8 cellular contexts compared by ENCODE assay signal in the genomic region with DNA sequence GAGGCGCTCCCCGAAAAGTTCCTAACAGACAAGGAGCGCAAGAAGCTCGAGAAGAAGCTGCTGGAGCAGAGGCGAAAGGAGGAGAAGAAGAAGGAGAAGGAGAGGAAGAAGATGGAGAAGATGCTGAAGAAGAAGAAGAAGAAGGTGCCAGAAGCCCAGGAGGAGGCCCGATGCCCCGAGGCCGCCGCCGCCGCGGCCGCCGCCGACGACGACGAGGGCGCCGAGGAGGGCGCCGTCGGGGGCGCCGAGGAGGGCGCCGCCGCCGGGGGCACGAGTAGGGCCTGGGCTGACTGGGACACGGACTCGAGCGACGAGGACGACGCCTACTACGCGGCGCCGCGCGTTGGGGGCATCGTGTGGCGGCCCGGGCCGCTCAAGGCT. TPM values are rescaled to one million over a fixed set of nuclear protein-coding genes. Genes with fewer than 3 reads are reported as not detected.
DNase-seq lines count a peak whose midpoint lies in the region; ATAC-seq and TF ChIP-seq lines count a peak whose summit lies in the region.

No MANE protein-coding gene starts in this region.

- peaks cover 14% of the 10 kb centered on the region for H3F3A ChIP-seq in SK-N-SH (replicated peaks; ENCODE audit: insufficient read depth)

- TF ChIP-seq EP300 in SK-N-SH (IDR thresholded peaks at IDR 0.05; ENCODE audit: borderline replicate concordance in 1 of 2, low read depth in 1 of 2, low read length in 1 of 2) = no peak

- H3K27me3 Mint-ChIP-seq in activated naive CD8-positive, alpha-beta T cell = no peaks in the 10 kb centered on the region

- peaks cover 44% of the 10 kb centered on the region for H3K79me2 ChIP-seq in SK-N-SH (ENCODE audit: insufficient read depth)

- no peaks in the 10 kb centered on the region for H3K36me3 Mint-ChIP-seq in activated naive CD8-positive, alpha-beta T cell

- no peak for TF ChIP-seq CTCF in SK-N-SH (IDR thresholded peaks at IDR 0.05)

- peak overlapping the region; percentile 92 for H3K4me3 Mint-ChIP-seq in activated naive CD8-positive, alpha-beta T cell

- H3K27ac Mint-ChIP-seq in activated naive CD8-positive, alpha-beta T cell = peak overlapping the region; percentile 94

- peak overlapping the region; percentile 81; the same call in 1 of the 2 replicates for H2AFZ ChIP-seq in SK-N-SH (ENCODE audit: low read depth)

- CTCF ChIA-PET in SK-N-SH (lab: Yijun Ruan, JAX) = interaction anchor here (0.9 to 1.1 kb wide), 3 partner anchors 12 to 332 kb away, joined by 3 to 4 read pairs (median 3); a partner anchor contains a TSS

- H4K20me1 ChIP-seq in SK-N-SH (ENCODE audit: insufficient read depth) = peaks cover 24% of the 10 kb centered on the region

- H3K4me1 Mint-ChIP-seq in activated naive CD8-positive, alpha-beta T cell (ENCODE audit: low read depth) = peaks cover 36% of the 10 kb centered on the region

- peak overlapping the region; percentile 82 for H3K4me2 ChIP-seq in SK-N-SH

- ATAC-seq in SK-N-SH treated with all-trans-retinoic acid at 6 μM for 48 hours = no peak

- peak overlapping the region; percentile 68 for H3K9ac ChIP-seq in SK-N-SH
- peak overlapping the region; percentile 74; the same call in 1 of the 2 replicates for H3K9ac ChIP-seq in iPS-20b (ENCODE audit: low read depth, low read length)

- H3K27me3 ChIP-seq in SK-N-SH (ENCODE audit: insufficient read depth) (no peaks in the 10 kb centered on the region), iPS-20b (ENCODE audit: insufficient read depth, low read length) (peaks cover 7% of the 10 kb centered on the region; the same call in 1 of the 2 replicates)

- H3K4me1 ChIP-seq in SK-N-SH (ENCODE audit: control insufficient read depth in 1 of 2, insufficient read depth in 2 of 2, low read depth in 1 of 2, low read length in 1 of 2) (peaks cover 12 to 20% of the 10 kb centered on the region in 2 experiments; a peak in 3 of 4 replicates), iPS-20b (ENCODE audit: insufficient read depth, low read length) (peaks cover 20% of the 10 kb centered on the region)

- POLR2A ChIA-PET in SK-N-SH (lab: Yijun Ruan, JAX) = interaction anchor here (0.8 to 0.9 kb wide), 2 partner anchors 10 to 15 kb away, joined by 3 to 5 read pairs; no protein-coding TSS in a partner anchor

- H3K4me3 ChIP-seq in SK-N-SH (ENCODE audit: low read depth in 2 of 2, low read length in 1 of 2) (peak overlapping the region; percentile 69 to 71), iPS-20b (ENCODE audit: low read length) (peak overlapping the region; percentile 68; the same call in 1 of the 2 replicates)

- TF ChIP-seq RAD21 in SK-N-SH (IDR thresholded peaks at IDR 0.05; ENCODE audit: low read length) = no peak

- H3K36me3 ChIP-seq in SK-N-SH (replicated peaks in 1 of 2; ENCODE audit: control insufficient read depth in 1 of 2, insufficient read depth in 2 of 2, low read length in 1 of 2) (peaks cover 4 to 10% of the 10 kb centered on the region in 2 experiments), iPS-20b (ENCODE audit: insufficient read depth, low read depth, low read length) (peaks cover 20% of the 10 kb centered on the region)

- DNase-seq in SK-N-SH (no peak), hypothalamus (lab: John Stamatoyannopoulos, UW) (no peak), LoVo (ENCODE audit: low spot score) (no peak), NCI-H2196 treated with DMSO at 0.1 percent for 48 hours (lab: John Stamatoyannopoulos, UW; ENCODE audit: unreplicated experiment) (no peak)

- 59% methylated on average over 30 of the region's 46 CpGs for WGBS in SK-N-SH (ENCODE audit: low lambda C conversion rate)

- H3K9me3 ChIP-seq in SK-N-SH (no peaks in the 10 kb centered on the region), iPS-20b (ENCODE audit: insufficient read depth, low read depth, low read length) (peaks cover 2% of the 10 kb centered on the region; the same call in 1 of the 2 replicates)

- peak overlapping the region; percentile 93 to 97 for H3K27ac ChIP-seq in SK-N-SH (ENCODE audit: low read depth in 2 of 2, low read length in 1 of 2)
- no peak overlapping the region for H3K27ac ChIP-seq in iPS-20b (ENCODE audit: low read length)
- H3K27ac ChIP-seq in temporal lobe (ENCODE audit: low read depth, low read length) = peak overlapping the region; percentile 71

- no peaks in the 10 kb centered on the region for H3K9me3 Mint-ChIP-seq in activated naive CD8-positive, alpha-beta T cell (ENCODE audit: low read depth)

- no peaks in the 10 kb centered on the region for H3K9me2 ChIP-seq in SK-N-SH

TF ChIP-seq in SK-N-SH, 30 proteins besides CTCF, POLR2A, EP300 and RAD21:
- TF ChIP-seq NFIC (IDR thresholded peaks at IDR 0.05; ENCODE audit: borderline replicate concordance) (no peak), GATA2 (CRISPR knock-in tag; IDR thresholded peaks at IDR 0.05) (no peak), RFX5 (IDR thresholded peaks at IDR 0.05; ENCODE audit: low read length) (no peak), MXI1 (IDR thresholded peaks at IDR 0.05; ENCODE audit: low read depth, low read length) (no peak)
- TF ChIP-seq, protein P1, sequence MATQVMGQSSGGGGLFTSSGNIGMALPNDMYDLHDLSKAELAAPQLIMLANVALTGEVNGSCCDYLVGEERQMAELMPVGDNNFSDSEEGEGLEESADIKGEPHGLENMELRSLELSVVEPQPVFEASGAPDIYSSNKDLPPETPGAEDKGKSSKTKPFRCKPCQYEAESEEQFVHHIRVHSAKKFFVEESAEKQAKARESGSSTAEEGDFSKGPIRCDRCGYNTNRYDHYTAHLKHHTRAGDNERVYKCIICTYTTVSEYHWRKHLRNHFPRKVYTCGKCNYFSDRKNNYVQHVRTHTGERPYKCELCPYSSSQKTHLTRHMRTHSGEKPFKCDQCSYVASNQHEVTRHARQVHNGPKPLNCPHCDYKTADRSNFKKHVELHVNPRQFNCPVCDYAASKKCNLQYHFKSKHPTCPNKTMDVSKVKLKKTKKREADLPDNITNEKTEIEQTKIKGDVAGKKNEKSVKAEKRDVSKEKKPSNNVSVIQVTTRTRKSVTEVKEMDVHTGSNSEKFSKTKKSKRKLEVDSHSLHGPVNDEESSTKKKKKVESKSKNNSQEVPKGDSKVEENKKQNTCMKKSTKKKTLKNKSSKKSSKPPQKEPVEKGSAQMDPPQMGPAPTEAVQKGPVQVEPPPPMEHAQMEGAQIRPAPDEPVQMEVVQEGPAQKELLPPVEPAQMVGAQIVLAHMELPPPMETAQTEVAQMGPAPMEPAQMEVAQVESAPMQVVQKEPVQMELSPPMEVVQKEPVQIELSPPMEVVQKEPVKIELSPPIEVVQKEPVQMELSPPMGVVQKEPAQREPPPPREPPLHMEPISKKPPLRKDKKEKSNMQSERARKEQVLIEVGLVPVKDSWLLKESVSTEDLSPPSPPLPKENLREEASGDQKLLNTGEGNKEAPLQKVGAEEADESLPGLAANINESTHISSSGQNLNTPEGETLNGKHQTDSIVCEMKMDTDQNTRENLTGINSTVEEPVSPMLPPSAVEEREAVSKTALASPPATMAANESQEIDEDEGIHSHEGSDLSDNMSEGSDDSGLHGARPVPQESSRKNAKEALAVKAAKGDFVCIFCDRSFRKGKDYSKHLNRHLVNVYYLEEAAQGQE (IDR thresholded peaks at IDR 0.05; ENCODE audit: low read depth, low read length) = no peak

TF ChIP-seq in SK-N-SH treated with all-trans-retinoic acid at 6 μM for 48 hours, 23 proteins besides CTCF, POLR2A, EP300 and RAD21 (continues in another document):
- no peak for TF ChIP-seq ZNF70 (CRISPR knock-in tag; IDR thresholded peaks at IDR 0.05)
- TF ChIP-seq, protein P2, sequence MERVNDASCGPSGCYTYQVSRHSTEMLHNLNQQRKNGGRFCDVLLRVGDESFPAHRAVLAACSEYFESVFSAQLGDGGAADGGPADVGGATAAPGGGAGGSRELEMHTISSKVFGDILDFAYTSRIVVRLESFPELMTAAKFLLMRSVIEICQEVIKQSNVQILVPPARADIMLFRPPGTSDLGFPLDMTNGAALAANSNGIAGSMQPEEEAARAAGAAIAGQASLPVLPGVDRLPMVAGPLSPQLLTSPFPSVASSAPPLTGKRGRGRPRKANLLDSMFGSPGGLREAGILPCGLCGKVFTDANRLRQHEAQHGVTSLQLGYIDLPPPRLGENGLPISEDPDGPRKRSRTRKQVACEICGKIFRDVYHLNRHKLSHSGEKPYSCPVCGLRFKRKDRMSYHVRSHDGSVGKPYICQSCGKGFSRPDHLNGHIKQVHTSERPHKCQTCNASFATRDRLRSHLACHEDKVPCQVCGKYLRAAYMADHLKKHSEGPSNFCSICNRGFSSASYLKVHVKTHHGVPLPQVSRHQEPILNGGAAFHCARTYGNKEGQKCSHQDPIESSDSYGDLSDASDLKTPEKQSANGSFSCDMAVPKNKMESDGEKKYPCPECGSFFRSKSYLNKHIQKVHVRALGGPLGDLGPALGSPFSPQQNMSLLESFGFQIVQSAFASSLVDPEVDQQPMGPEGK (CRISPR knock-in tag; IDR thresholded peaks at IDR 0.05; ENCODE audit: borderline replicate concordance) = no peak
- TF ChIP-seq, protein P3, sequence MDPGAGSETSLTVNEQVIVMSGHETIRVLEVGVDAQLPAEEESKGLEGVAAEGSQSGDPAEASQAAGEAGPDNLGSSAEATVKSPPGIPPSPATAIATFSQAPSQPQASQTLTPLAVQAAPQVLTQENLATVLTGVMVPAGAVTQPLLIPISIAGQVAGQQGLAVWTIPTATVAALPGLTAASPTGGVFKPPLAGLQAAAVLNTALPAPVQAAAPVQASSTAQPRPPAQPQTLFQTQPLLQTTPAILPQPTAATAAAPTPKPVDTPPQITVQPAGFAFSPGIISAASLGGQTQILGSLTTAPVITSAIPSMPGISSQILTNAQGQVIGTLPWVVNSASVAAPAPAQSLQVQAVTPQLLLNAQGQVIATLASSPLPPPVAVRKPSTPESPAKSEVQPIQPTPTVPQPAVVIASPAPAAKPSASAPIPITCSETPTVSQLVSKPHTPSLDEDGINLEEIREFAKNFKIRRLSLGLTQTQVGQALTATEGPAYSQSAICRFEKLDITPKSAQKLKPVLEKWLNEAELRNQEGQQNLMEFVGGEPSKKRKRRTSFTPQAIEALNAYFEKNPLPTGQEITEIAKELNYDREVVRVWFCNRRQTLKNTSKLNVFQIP (CRISPR knock-in tag; IDR thresholded peaks at IDR 0.05; ENCODE audit: borderline replicate concordance, low read depth) = no peak
- no peak for TF ChIP-seq ARNTL (CRISPR knock-in tag; IDR thresholded peaks at IDR 0.05; ENCODE audit: borderline replicate concordance, low read depth)
- no peak for TF ChIP-seq PPARA (CRISPR knock-in tag; IDR thresholded peaks at IDR 0.05; ENCODE audit: borderline replicate concordance)

RNA-seq across cellular contexts. Expression of a gene that starts 37.5 kb away (rescaled TPM):
- 1,011 and 1,562 TPM in 2 replicates for polyA plus RNA-seq in SK-N-SH (2012; rRNA removed)
- 1,261 and 1,880 TPM in 2 replicates for polyA plus RNA-seq in SK-N-SH (2012; cell fraction: cytosol; rRNA removed)
- polyA plus RNA-seq in SK-N-SH (2012; cell fraction: nucleus; rRNA removed) = 1,323 and 1,902 TPM in 2 replicates
- 498 TPM for total RNA-seq in temporal lobe

RNA-seq across cellular contexts. Expression of a gene that starts 39.4 kb away (rescaled TPM):
- 1.2 and 1.5 TPM in 2 replicates for polyA plus RNA-seq in SK-N-SH (2012; rRNA removed)
- polyA plus RNA-seq in SK-N-SH (2012; cell fraction: cytosol; rRNA removed) = 0.91 and 1.0 TPM in 2 replicates
- polyA plus RNA-seq in SK-N-SH (2012; cell fraction: nucleus; rRNA removed) = 2.7 and 3.3 TPM in 2 replicates
- 0.49 TPM for total RNA-seq in temporal lobe
